In the genomic region with DNA sequence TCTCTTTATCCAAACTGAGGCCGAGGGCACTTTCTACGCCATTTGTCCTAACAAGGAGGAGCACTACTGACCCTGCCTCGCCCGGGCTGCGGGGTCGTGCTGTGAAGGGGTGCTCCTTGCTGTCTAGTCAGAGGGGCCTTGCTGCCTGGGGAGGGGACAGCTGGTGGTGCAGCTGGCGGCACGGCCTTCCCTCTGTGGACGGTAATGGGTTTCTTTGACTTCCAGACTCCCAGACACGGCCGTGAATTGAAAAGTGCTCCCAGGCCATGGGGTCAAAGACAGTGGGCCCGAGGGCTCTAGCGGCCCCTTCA, we compare ENCODE assay signal across 17 cellular contexts.
"Had no signal": no experiment of that assay in that cellular context is flagged by ENCODE, and none has a peak within 500 bp of the region (broad histone marks: within the 10 kb centered on the region; RNA-seq: fewer than 3 reads in every experiment).

No MANE protein-coding gene starts in this region.

- H3K9me3 ChIP-seq: ascending aorta, gastrocnemius medialis, heart right ventricle, thoracic aorta, upper lobe of left lung had no signal

- DNase-seq: activated CD4-positive, alpha-beta T cell treated with anti-CD3 and anti-CD28 coated beads, Interleukin-2, amount 10 ng/mL, durations not matched to agents 24 days and 14 days; activated naive CD4-positive, alpha-beta T cell treated with anti-CD3 and anti-CD28 coated beads, Interleukin-2, amount 50 U/mL, for 16 hours; activated T-cell treated with anti-CD3 and anti-CD28 coated beads, Interleukin-2, amount 50 U/mL, for 24 hours; cortex of kidney; gastrocnemius medialis; heart right ventricle; kidney glomerular epithelial cell; nucleus accumbens; stimulated activated CD4-positive, alpha-beta T cell treated with anti-CD3 and anti-CD28 coated beads, Interleukin-15, amount 100 ng/mL, for 24 hours; stimulated activated CD4-positive, alpha-beta T cell treated with anti-CD3 and anti-CD28 coated beads, Interleukin-4, amount 100 ng/mL, for 1 hour; T-helper 1 cell; T1000 had no signal

- H3K4me1 ChIP-seq: ascending aorta, gastrocnemius medialis, heart right ventricle, upper lobe of left lung had no signal

- H3K4me3 ChIP-seq: ascending aorta, gastrocnemius medialis, heart right ventricle, skin epidermis, thoracic aorta, upper lobe of left lung had no signal

- ATAC-seq: esophagus mucosa, gastrocnemius medialis, heart right ventricle had no signal

- H3K27me3 ChIP-seq: ascending aorta, upper lobe of left lung had no signal

- H3K27ac ChIP-seq: ascending aorta, gastrocnemius medialis, heart right ventricle, skin epidermis, thoracic aorta, upper lobe of left lung had no signal

- H3K36me3 ChIP-seq: ascending aorta, gastrocnemius medialis, heart right ventricle, thoracic aorta, upper lobe of left lung had no signal
